1 cellular context compared by ENCODE assay signal in the genomic region with DNA sequence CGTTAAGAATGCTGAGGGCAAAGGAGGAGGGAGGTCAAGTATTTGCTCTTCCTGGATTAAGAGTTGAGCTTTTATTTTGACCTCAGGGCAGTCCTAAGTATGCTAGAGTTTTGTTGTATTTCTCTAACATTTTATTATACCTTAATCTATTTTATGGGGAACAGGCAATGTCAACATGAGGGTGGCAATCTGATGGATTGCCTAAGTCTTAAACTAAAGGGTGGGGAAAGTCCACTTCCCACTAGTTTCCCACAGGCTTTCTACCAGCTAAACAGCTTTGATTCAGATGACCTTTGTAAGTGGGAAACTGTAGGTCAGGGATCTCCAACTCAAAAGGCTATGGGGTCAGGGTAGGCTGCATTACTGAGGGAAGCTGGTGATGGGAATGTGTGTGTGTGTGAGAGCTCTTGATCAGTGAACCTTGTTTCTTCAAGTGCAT.
A peak's percentile ranks its signal among the peaks of the same experiment; 100 is the strongest.
TF ChIP-seq lines count a peak whose summit lies in the region.

No MANE protein-coding gene starts in this region.

TF ChIP-seq in HepG2, 621 proteins besides CTCF, POLR2A, EP300 and RAD21 (continued from another document):
- TF ChIP-seq CEBPG (CRISPR knock-in tag; IDR thresholded peaks at IDR 0.05) (peak; percentile 77), PHF21A (CRISPR knock-in tag; IDR thresholded peaks at IDR 0.05) (peak; percentile 57; the same call in 1 of the 2 replicates), NCOR1 (IDR thresholded peaks at IDR 0.05; ENCODE audit: borderline replicate concordance, low read length) (peak; percentile 73), GATAD1 (CRISPR knock-in tag; IDR thresholded peaks at IDR 0.05) (0 out of 2 replicates have a peak, but pooled peaks have one; percentile 12), ZNF350 (CRISPR knock-in tag; IDR thresholded peaks at IDR 0.05; ENCODE audit: borderline replicate concordance, low read depth) (no peak), TBX2 (CRISPR knock-in tag; IDR thresholded peaks at IDR 0.05; ENCODE audit: borderline replicate concordance) (peak; percentile 84), DNMT1 (CRISPR knock-in tag; IDR thresholded peaks at IDR 0.05) (no peak), SYNCRIP (IDR thresholded peaks at IDR 0.05; ENCODE audit: insufficient read depth, low read depth, low read length) (no peak), CBX5 (CRISPR knock-in tag; IDR thresholded peaks at IDR 0.05; ENCODE audit: borderline replicate concordance) (no peak), ZNF75D (CRISPR knock-in tag; IDR thresholded peaks at IDR 0.05; ENCODE audit: borderline replicate concordance) (no peak), ZBTB7A (CRISPR knock-in tag; IDR thresholded peaks at IDR 0.05) (no peak), GFI1 (CRISPR knock-in tag; IDR thresholded peaks at IDR 0.05; ENCODE audit: borderline replicate concordance) (peak; percentile 95), PPARG (CRISPR knock-in tag; conservative IDR thresholded peaks at IDR 0.05) (peak; percentile 38; the same call in 1 of the 2 replicates), ZFAT (CRISPR knock-in tag; conservative IDR thresholded peaks at IDR 0.05) (no peak), ARNT2 (CRISPR knock-in tag; IDR thresholded peaks at IDR 0.05; ENCODE audit: low read depth) (no peak), MIER2 (CRISPR knock-in tag; IDR thresholded peaks at IDR 0.05) (peak; percentile 32; the same call in 1 of the 2 replicates), ETV5 (CRISPR knock-in tag; IDR thresholded peaks at IDR 0.05; ENCODE audit: borderline replicate concordance) (peak; percentile 28; the same call in 1 of the 2 replicates), CREB1 (IDR thresholded peaks at IDR 0.05) (no peak), CREB1 (CRISPR knock-in tag; IDR thresholded peaks at IDR 0.05) (peak; percentile 53; the same call in 1 of the 2 replicates), HNRNPUL1 (IDR thresholded peaks at IDR 0.05; ENCODE audit: low read depth, low read length) (no peak), PHF5A (CRISPR knock-in tag; IDR thresholded peaks at IDR 0.05; ENCODE audit: low read depth, unreplicated experiment) (no peak), ZSCAN12 (CRISPR knock-in tag; IDR thresholded peaks at IDR 0.05) (0 out of 2 replicates have a peak, but pooled peaks have one; percentile 57)
- TF ChIP-seq, protein P1, sequence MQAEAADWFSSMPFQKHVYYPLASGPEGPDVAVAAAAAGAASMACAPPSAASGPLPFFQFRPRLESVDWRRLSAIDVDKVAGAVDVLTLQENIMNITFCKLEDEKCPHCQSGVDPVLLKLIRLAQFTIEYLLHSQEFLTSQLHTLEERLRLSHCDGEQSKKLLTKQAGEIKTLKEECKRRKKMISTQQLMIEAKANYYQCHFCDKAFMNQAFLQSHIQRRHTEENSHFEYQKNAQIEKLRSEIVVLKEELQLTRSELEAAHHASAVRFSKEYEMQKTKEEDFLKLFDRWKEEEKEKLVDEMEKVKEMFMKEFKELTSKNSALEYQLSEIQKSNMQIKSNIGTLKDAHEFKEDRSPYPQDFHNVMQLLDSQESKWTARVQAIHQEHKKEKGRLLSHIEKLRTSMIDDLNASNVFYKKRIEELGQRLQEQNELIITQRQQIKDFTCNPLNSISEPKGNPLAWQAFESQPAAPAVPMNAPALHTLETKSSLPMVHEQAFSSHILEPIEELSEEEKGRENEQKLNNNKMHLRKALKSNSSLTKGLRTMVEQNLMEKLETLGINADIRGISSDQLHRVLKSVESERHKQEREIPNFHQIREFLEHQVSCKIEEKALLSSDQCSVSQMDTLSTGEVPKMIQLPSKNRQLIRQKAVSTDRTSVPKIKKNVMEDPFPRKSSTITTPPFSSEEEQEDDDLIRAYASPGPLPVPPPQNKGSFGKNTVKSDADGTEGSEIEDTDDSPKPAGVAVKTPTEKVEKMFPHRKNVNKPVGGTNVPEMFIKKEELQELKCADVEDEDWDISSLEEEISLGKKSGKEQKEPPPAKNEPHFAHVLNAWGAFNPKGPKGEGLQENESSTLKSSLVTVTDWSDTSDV (CRISPR knock-in tag; IDR thresholded peaks at IDR 0.05) = no peak
- TF ChIP-seq, protein P2, sequence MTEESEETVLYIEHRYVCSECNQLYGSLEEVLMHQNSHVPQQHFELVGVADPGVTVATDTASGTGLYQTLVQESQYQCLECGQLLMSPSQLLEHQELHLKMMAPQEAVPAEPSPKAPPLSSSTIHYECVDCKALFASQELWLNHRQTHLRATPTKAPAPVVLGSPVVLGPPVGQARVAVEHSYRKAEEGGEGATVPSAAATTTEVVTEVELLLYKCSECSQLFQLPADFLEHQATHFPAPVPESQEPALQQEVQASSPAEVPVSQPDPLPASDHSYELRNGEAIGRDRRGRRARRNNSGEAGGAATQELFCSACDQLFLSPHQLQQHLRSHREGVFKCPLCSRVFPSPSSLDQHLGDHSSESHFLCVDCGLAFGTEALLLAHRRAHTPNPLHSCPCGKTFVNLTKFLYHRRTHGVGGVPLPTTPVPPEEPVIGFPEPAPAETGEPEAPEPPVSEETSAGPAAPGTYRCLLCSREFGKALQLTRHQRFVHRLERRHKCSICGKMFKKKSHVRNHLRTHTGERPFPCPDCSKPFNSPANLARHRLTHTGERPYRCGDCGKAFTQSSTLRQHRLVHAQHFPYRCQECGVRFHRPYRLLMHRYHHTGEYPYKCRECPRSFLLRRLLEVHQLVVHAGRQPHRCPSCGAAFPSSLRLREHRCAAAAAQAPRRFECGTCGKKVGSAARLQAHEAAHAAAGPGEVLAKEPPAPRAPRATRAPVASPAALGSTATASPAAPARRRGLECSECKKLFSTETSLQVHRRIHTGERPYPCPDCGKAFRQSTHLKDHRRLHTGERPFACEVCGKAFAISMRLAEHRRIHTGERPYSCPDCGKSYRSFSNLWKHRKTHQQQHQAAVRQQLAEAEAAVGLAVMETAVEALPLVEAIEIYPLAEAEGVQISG (CRISPR knock-in tag; IDR thresholded peaks at IDR 0.05) = peak; percentile 28; the same call in 1 of the 2 replicates
- TF ChIP-seq, protein P3, sequence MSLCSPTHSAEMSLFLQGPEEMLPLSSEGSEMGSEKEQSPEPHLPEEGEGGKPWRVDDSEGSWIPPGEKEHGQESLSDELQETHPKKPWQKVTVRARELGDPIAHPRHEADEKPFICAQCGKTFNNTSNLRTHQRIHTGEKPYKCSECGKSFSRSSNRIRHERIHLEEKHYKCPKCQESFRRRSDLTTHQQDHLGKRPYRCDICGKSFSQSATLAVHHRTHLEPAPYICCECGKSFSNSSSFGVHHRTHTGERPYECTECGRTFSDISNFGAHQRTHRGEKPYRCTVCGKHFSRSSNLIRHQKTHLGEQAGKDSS (CRISPR knock-in tag; IDR thresholded peaks at IDR 0.05; ENCODE audit: borderline replicate concordance, low read depth) = no peak
- TF ChIP-seq, protein P4, sequence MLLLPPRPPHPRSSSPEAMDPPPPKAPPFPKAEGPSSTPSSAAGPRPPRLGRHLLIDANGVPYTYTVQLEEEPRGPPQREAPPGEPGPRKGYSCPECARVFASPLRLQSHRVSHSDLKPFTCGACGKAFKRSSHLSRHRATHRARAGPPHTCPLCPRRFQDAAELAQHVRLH (CRISPR knock-in tag; IDR thresholded peaks at IDR 0.05; ENCODE audit: borderline replicate concordance, low read depth) = peak; percentile 55; the same call in 1 of the 2 replicates
